Comparison of ENCODE assay signal across 20 cellular contexts in genomic region chr1:234270581-234271242, GRCh38.
A peak's percentile ranks its signal among the peaks of the same experiment; 100 is the strongest.
DNase-seq lines count a peak whose midpoint lies in the region; ATAC-seq, FAIRE-seq and TF ChIP-seq lines count a peak whose summit lies in the region.
"Had no signal": no experiment of that assay in that cellular context is flagged by ENCODE, and none has a peak within 500 bp of the region (broad histone marks: within the 10 kb centered on the region; RNA-seq: fewer than 3 reads in every experiment).

No MANE protein-coding gene starts in this region.

- H3K9me3 Mint-ChIP-seq in MCF 10A (ENCODE audit: unreplicated experiment), result no peaks in the 10 kb centered on the region
- H3K9me3 Mint-ChIP-seq in CD8-positive, alpha-beta T cell, result no peaks in the 10 kb centered on the region

- H3K27ac Mint-ChIP-seq in MCF 10A (ENCODE audit: low read depth, unreplicated experiment), result no peak overlapping the region
- H3K27ac Mint-ChIP-seq in CD8-positive, alpha-beta T cell, result no peak overlapping the region
- H3K27ac Mint-ChIP-seq: neural progenitor cell had no signal

- TF ChIP-seq CTCF in MCF 10A (IDR thresholded peaks at IDR 0.05; ENCODE audit: unreplicated experiment), result no peak
- no peak for TF ChIP-seq CTCF in breast epithelium (IDR thresholded peaks at IDR 0.05)
- no peak for TF ChIP-seq CTCF in bronchial epithelial cell (IDR thresholded peaks at IDR 0.05; ENCODE audit: insufficient read depth, low read length, severe bottlenecking)
- TF ChIP-seq CTCF in CD8-positive, alpha-beta T cell (IDR thresholded peaks at IDR 0.05), result no peak
- no peak for TF ChIP-seq CTCF in RWPE1 (conservative IDR thresholded peaks at IDR 0.05; ENCODE audit: low read depth)

- DNase-seq in MCF 10A (ENCODE audit: unreplicated experiment) (peak; percentile 48), breast epithelium (ENCODE audit: low spot score in 2 of 2) (no peak), M059J (ENCODE audit: low read depth) (peak; percentile 46), bronchial epithelial cell (ENCODE audit: low read depth) (no peak), SHP77 (lab: John Stamatoyannopoulos, UW) (no peak), RWPE1 (ENCODE audit: low spot score) (no peak), NCI-H2081 (lab: John Stamatoyannopoulos, UW) (no peak)
- no peak for DNase-seq in CD8-positive, alpha-beta T cell
- DNase-seq: activated CD4-positive, alpha-beta T cell treated with anti-CD3 and anti-CD28 coated beads for 1 hour; AML-193; body of pancreas; Calu3; heart right ventricle; kidney; midbrain; NCI-H187 treated with DMSO at 0.1 percent for 48 hours; NCI-H510A had no signal

- no peaks in the 10 kb centered on the region for H3K36me3 ChIP-seq in breast epithelium
- H3K36me3 ChIP-seq in bronchial epithelial cell (ENCODE audit: control insufficient read depth, insufficient read depth, low read length), result no peaks in the 10 kb centered on the region
- H3K36me3 ChIP-seq in CD8-positive, alpha-beta T cell (ENCODE audit: insufficient read depth, low read length), result no peaks in the 10 kb centered on the region
- H3K36me3 ChIP-seq: heart right ventricle, neural progenitor cell had no signal

- H3K9me3 ChIP-seq in breast epithelium, result no peaks in the 10 kb centered on the region
- H3K9me3 ChIP-seq in CD8-positive, alpha-beta T cell (ENCODE audit: low read length), result no peaks in the 10 kb centered on the region
- H3K9me3 ChIP-seq: body of pancreas, heart right ventricle had no signal

- no peaks in the 10 kb centered on the region for H3K27me3 Mint-ChIP-seq in MCF 10A (ENCODE audit: insufficient read depth, unreplicated experiment)
- peaks cover 7% of the 10 kb centered on the region for H3K27me3 Mint-ChIP-seq in CD8-positive, alpha-beta T cell (ENCODE audit: low read depth)

- BruUV-seq in MCF 10A (replicated peaks; lab: Mats Ljungman, UMichigan), result no TSS peak

- POLR2A ChIA-PET in MCF 10A (lab: Yijun Ruan, JAX) (interaction anchor here (0.6 to 0.7 kb wide), 2 partner anchors 60 to 391 kb away, joined by 3 to 4 read pairs; no protein-coding TSS in a partner anchor), RWPE1 (lab: Yijun Ruan, JAX; ENCODE audit: low non-redundant PET) (no interaction called here)
- POLR2A ChIA-PET in CD8-positive, alpha-beta T cell (lab: Charles Lee), result no interaction called here

- CTCF ChIA-PET in MCF 10A (lab: Yijun Ruan, JAX), result interaction anchor here (0.8 to 1.0 kb wide), 3 partner anchors 59 to 360 kb away, joined by 3 to 5 read pairs (median 3); no protein-coding TSS in a partner anchor
- CTCF ChIA-PET in CD8-positive, alpha-beta T cell (lab: Charles Lee), result no interaction called here
- CTCF ChIA-PET in RWPE1 (lab: Yijun Ruan, JAX), result interaction anchor here (0.6 to 0.9 kb wide), 2 partner anchors 145 to 169 kb away, joined by 3 to 4 read pairs; no protein-coding TSS in a partner anchor

- no peaks in the 10 kb centered on the region for H3K36me3 Mint-ChIP-seq in MCF 10A (ENCODE audit: insufficient read depth, unreplicated experiment)
- no peaks in the 10 kb centered on the region for H3K36me3 Mint-ChIP-seq in CD8-positive, alpha-beta T cell
- H3K36me3 Mint-ChIP-seq: neural progenitor cell had no signal

- FAIRE-seq in bronchial epithelial cell (lab: Jason Lieb, UNC), result peak; percentile 7
- FAIRE-seq: G401.6, kidney had no signal

- no peaks in the 10 kb centered on the region for H3K27me3 ChIP-seq in breast epithelium
- no peaks in the 10 kb centered on the region for H3K27me3 ChIP-seq in bronchial epithelial cell (ENCODE audit: control insufficient read depth, insufficient read depth, low read length)
- no peaks in the 10 kb centered on the region for H3K27me3 ChIP-seq in CD8-positive, alpha-beta T cell (ENCODE audit: insufficient read depth, low read length)
- H3K27me3 ChIP-seq: body of pancreas, neural progenitor cell had no signal

- ATAC-seq in CD8-positive, alpha-beta T cell, result no peak
- ATAC-seq: body of pancreas, HCT116, heart right ventricle had no signal

- H3K4me1 ChIP-seq in breast epithelium, result no peaks in the 10 kb centered on the region
- no peaks in the 10 kb centered on the region for H3K4me1 ChIP-seq in CD8-positive, alpha-beta T cell (ENCODE audit: insufficient read depth, low read length)
- H3K4me1 ChIP-seq: heart right ventricle, neural progenitor cell had no signal

- H3K4me1 Mint-ChIP-seq in MCF 10A (ENCODE audit: insufficient read depth, unreplicated experiment), result no peaks in the 10 kb centered on the region
- H3K4me1 Mint-ChIP-seq in CD8-positive, alpha-beta T cell (ENCODE audit: low read depth), result no peaks in the 10 kb centered on the region

- intact Hi-C loops in MCF 10A (cut with micrococcal nuclease), result no loop called here
- intact Hi-C loops in breast epithelium (cut with DNase I; ENCODE audit: low total_unique reads), result no loop called here
- intact Hi-C loops in CD8-positive, alpha-beta T cell (cut with DNase I, micrococcal nuclease), result no loop called here

- no peak overlapping the region for H3K27ac ChIP-seq in breast epithelium
- no peak overlapping the region for H3K27ac ChIP-seq in CD8-positive, alpha-beta T cell (ENCODE audit: low read depth, low read length)
- H3K27ac ChIP-seq in RWPE1, result no peak overlapping the region
- H3K27ac ChIP-seq: body of pancreas, heart right ventricle, neural progenitor cell had no signal

- no peak overlapping the region for H3K4me3 Mint-ChIP-seq in MCF 10A (ENCODE audit: unreplicated experiment)
- H3K4me3 Mint-ChIP-seq in CD8-positive, alpha-beta T cell, result no peak overlapping the region
- H3K4me3 Mint-ChIP-seq: neural progenitor cell had no signal

- TF ChIP-seq POLR2A in breast epithelium (IDR thresholded peaks at IDR 0.05), result no peak

- H3K4me3 ChIP-seq in breast epithelium, result no peak overlapping the region
- H3K4me3 ChIP-seq in bronchial epithelial cell (ENCODE audit: low read depth, low read length), result no peak overlapping the region
- no peak overlapping the region for H3K4me3 ChIP-seq in CD8-positive, alpha-beta T cell (ENCODE audit: low read depth, low read length)
- H3K4me3 ChIP-seq: body of pancreas, heart right ventricle, neural progenitor cell had no signal

Comparison
In these comparisons a context has a peak if more than half of its experiments do, and no peak if none do; other contexts are left out.
1. DNase-seq: peak in MCF 10A (single experiment) and M059J (single experiment); none in breast epithelium (0 of 2), bronchial epithelial cell (single experiment), CD8-positive, alpha-beta T cell (0 of 7), SHP77 (0 of 2), RWPE1 (single experiment) and NCI-H2081 (0 of 2).